ENCODE assay signal across 24 cellular contexts in the genomic region with DNA sequence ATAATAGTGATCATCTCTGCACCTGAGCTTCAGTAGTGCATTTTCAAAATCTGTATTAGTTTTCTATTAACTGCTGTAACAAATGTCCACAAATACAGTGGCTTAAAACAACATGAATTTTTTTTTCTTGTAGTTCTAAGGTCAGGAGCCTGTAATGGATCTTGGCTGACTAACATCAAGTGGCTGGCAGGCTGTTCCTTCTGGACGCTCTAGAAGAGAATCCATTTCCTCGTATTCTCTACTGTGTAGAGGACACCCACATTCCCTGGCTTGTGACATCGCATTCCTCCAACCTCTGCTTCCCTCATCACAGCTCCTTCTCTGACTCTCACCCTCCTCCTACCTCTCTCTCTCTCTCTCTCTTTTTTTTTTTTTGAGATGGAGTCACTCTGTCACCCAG.
DNase-seq lines count a peak whose midpoint lies in the region; ATAC-seq and TF ChIP-seq lines count a peak whose summit lies in the region.
"Had no signal": no experiment of that assay in that cellular context is flagged by ENCODE, and none has a peak within 500 bp of the region (broad histone marks: within the 10 kb centered on the region; RNA-seq: fewer than 3 reads in every experiment).

No MANE protein-coding gene starts in this region.

- H3K36me3 ChIP-seq in brain microvascular endothelial cell (replicated peaks): no peaks in the 10 kb centered on the region
- H3K36me3 ChIP-seq: BLaER1, SJSA1 had no signal

- H3K27ac ChIP-seq in brain microvascular endothelial cell: no peak overlapping the region
- H3K27ac ChIP-seq: BLaER1, HL-60, SJSA1 had no signal

- peaks cover 31% of the 10 kb centered on the region for H3K4me1 Mint-ChIP-seq in memory B cell

- H3K27me3 ChIP-seq in brain microvascular endothelial cell (replicated peaks): peaks cover 3% of the 10 kb centered on the region
- H3K27me3 ChIP-seq: BLaER1, SJSA1 had no signal

- in situ Hi-C loops in brain microvascular endothelial cell (cut with HindIII; ENCODE audit: low pct_ligation_motif_present, low sequenced_read_pairs): no loop called here

- no peak for TF ChIP-seq CTCF in brain microvascular endothelial cell (IDR thresholded peaks at IDR 0.05; ENCODE audit: low read depth, low read length, missing control alignments)

- no peaks in the 10 kb centered on the region for H3K9me3 Mint-ChIP-seq in memory B cell
- H3K9me3 Mint-ChIP-seq: CD4-positive, alpha-beta memory T cell; HFFc6 had no signal

- no peaks in the 10 kb centered on the region for H3K27me3 Mint-ChIP-seq in memory B cell
- H3K27me3 Mint-ChIP-seq: CD4-positive, alpha-beta memory T cell had no signal

- H3K27ac Mint-ChIP-seq in memory B cell: peak overlapping the region; percentile 76
- H3K27ac Mint-ChIP-seq: HFFc6 had no signal

- no peaks in the 10 kb centered on the region for H3K36me3 Mint-ChIP-seq in memory B cell
- H3K36me3 Mint-ChIP-seq: CD4-positive, alpha-beta memory T cell had no signal

- DNase-seq in HCEC 1CT (peak; percentile 15), fibroblast of gingiva (ENCODE audit: low read depth) (peak; percentile 42), memory B cell (ENCODE audit: low spot score in 2 of 2) (no peak), COLO829 (ENCODE audit: low spot score) (no peak), brain microvascular endothelial cell (no peak)
- DNase-seq: Calu3; CD4-positive, alpha-beta memory T cell; DMS153; GDM1; HFFc6; KBM-7; MM.1S; NCI-H1048; NCI-H1417 treated with DMSO at 0.1 percent for 48 hours; NCI-H187; NCI-H446 treated with DMSO at 0.1 percent for 48 hours; NCI-H526 treated with DMSO at 0.1 percent for 48 hours; OCI-M1 had no signal

- ATAC-seq in memory B cell (ENCODE audit: low read depth): no peak
- no peak for ATAC-seq in HG02938 (IDR thresholded peaks at IDR 0.05; ENCODE audit: unreplicated experiment)
- no peak for ATAC-seq in GM21360 (IDR thresholded peaks at IDR 0.05; ENCODE audit: unreplicated experiment)
- ATAC-seq: HepG2 had no signal

- no peak overlapping the region for H3K4me3 Mint-ChIP-seq in memory B cell
- H3K4me3 Mint-ChIP-seq: CD4-positive, alpha-beta memory T cell; HFFc6 had no signal

- H3K4me3 ChIP-seq in brain microvascular endothelial cell (ENCODE audit: low read depth, low read length): no peak overlapping the region
- H3K4me3 ChIP-seq: BLaER1, SJSA1 had no signal

Comparison
In these comparisons a context has a peak if more than half of its experiments do, and no peak if none do; other contexts are left out.
1. DNase-seq: peak in HCEC 1CT (single experiment) and fibroblast of gingiva (single experiment); none in memory B cell (0 of 2), COLO829 (single experiment) and brain microvascular endothelial cell (single experiment).